ENCODE assay signal across 13 cellular contexts in genomic region chr6:88538130-88538706, GRCh38.
A peak's percentile ranks its signal among the peaks of the same experiment; 100 is the strongest.
DNase-seq lines count a peak whose midpoint lies in the region; ATAC-seq and TF ChIP-seq lines count a peak whose summit lies in the region.
"Had no signal": no experiment of that assay in that cellular context is flagged by ENCODE, and none has a peak within 500 bp of the region (broad histone marks: within the 10 kb centered on the region; RNA-seq: fewer than 3 reads in every experiment).

No MANE protein-coding gene starts in this region.

- TF ChIP-seq CTCF in GM10248 (IDR thresholded peaks at IDR 0.05; ENCODE audit: control extremely low read depth, extremely low read depth, low read depth, missing control alignments) (no peak), astrocyte of the spinal cord (IDR thresholded peaks at IDR 0.05; ENCODE audit: low read depth, low read length) (no peak), ascending aorta (IDR thresholded peaks at IDR 0.05) (no peak)

- ATAC-seq in GM21576 (IDR thresholded peaks at IDR 0.05; ENCODE audit: unreplicated experiment): no peak
- ATAC-seq in HG03460 (IDR thresholded peaks at IDR 0.05; ENCODE audit: unreplicated experiment): no peak

- CTCF ChIA-PET in GM10248 (lab: Yijun Ruan, JAX): interaction anchor here (2.1 kb wide), 1 partner anchor 21 kb away, joined by 6 read pairs; no protein-coding TSS in a partner anchor

- POLR2A ChIA-PET in GM10248 (lab: Yijun Ruan, JAX): no interaction called here

- H3K27me3 ChIP-seq in ascending aorta: no peaks in the 10 kb centered on the region

- H3K4me1 ChIP-seq in ascending aorta: no peaks in the 10 kb centered on the region
- H3K4me1 ChIP-seq: Caco-2 had no signal

- H3K4me3 ChIP-seq in astrocyte of the spinal cord (ENCODE audit: low read depth, low read length) (no peak overlapping the region), ascending aorta (no peak overlapping the region)

- H3K9me3 ChIP-seq in ascending aorta: no peaks in the 10 kb centered on the region
- H3K9me3 ChIP-seq: Caco-2 had no signal

- DNase-seq in GM10248 (ENCODE audit: extremely low spot score): peak; percentile 45
- peak; percentile 72 for DNase-seq in KBM-7
- peak; percentile 12 for DNase-seq in astrocyte of the spinal cord (ENCODE audit: low read depth, low spot score)
- peak; percentile 49 for DNase-seq in myocyte (ENCODE audit: low read depth)
- DNase-seq in NCI-H2081 (lab: John Stamatoyannopoulos, UW): no peak
- DNase-seq in ascending aorta (ENCODE audit: low spot score in 2 of 2): no peak
- DNase-seq: caudate nucleus; NCI-H2107; nucleus accumbens; stimulated activated naive B cell treated with anti-CD40 and anti-IgM and Interleukin-4, amounts not matched to agents 10 μg/mL and 1 μg/mL and 100 μg/mL, for 72 hours had no signal

- H3K27ac ChIP-seq in ascending aorta: no peak overlapping the region

- intact Hi-C loops in ascending aorta (cut with DNase I): no loop called here

- in situ Hi-C loops in KBM-7 (cut with MboI; ENCODE audit: low pct_unique_long_range_greater_than_20kb, low sequenced_read_pairs): no loop called here
- in situ Hi-C loops in astrocyte of the spinal cord (cut with HindIII; ENCODE audit: low sequenced_read_pairs): no loop called here

- H3K36me3 ChIP-seq in ascending aorta: no peaks in the 10 kb centered on the region

Comparison
In these comparisons a context has a peak if more than half of its experiments do, and no peak if none do; other contexts are left out.
1. DNase-seq: peak in GM10248 (single experiment), KBM-7 (single experiment), astrocyte of the spinal cord (single experiment) and myocyte (single experiment); none in NCI-H2081 (0 of 2) and ascending aorta (0 of 2).